Comparison of ENCODE assay signal across 8 cellular contexts in genomic region chr1:184075040-184076029, GRCh38. TPM values are rescaled to one million over a fixed set of nuclear protein-coding genes. Genes with fewer than 3 reads are reported as not detected.
DNase-seq lines count a peak whose midpoint lies in the region; ATAC-seq and TF ChIP-seq lines count a peak whose summit lies in the region.

No MANE protein-coding gene starts in this region.

- H3K9me3 ChIP-seq in adipocyte (ENCODE audit: control insufficient read depth, low read length) (no peaks in the 10 kb centered on the region), left ventricle myocardium inferior (replicated peaks) (peaks cover 4% of the 10 kb centered on the region), skeletal muscle tissue (ENCODE audit: control insufficient read depth in 3 of 3, low read length in 3 of 3) (no peaks in the 10 kb centered on the region)

- peak; percentile 85 for TF ChIP-seq CTCF in left ventricle myocardium inferior (IDR thresholded peaks at IDR 0.05; ENCODE audit: borderline replicate concordance)

- H3K9ac ChIP-seq in adipocyte (ENCODE audit: low read length): peak overlapping the region; percentile 64
- peak overlapping the region in 2 of 3 donors; percentile 4 to 20 for H3K9ac ChIP-seq in skeletal muscle tissue (ENCODE audit: low read depth in 1 of 3, low read length in 3 of 3)

- DNase-seq in DMS 273 (lab: John Stamatoyannopoulos, UW; ENCODE audit: unreplicated experiment): peak; percentile 83
- DNase-seq in H7: peak; percentile 13
- peak; percentile 33 for DNase-seq in NCI-H2196 (lab: John Stamatoyannopoulos, UW; ENCODE audit: unreplicated experiment)
- DNase-seq in adipocyte (ENCODE audit: low read depth): peak; percentile 88
- DNase-seq in left ventricle myocardium inferior: no peak

- H3K27ac ChIP-seq in left ventricle myocardium inferior (replicated peaks) (peak overlapping the region; percentile 73), skeletal muscle tissue (ENCODE audit: low read depth, low read length) (peak overlapping the region; percentile 42)

- no peak overlapping the region for H3K4me3 ChIP-seq in H7 (ENCODE audit: insufficient read depth, low read depth, low read length)
- H3K4me3 ChIP-seq in adipocyte (ENCODE audit: low read length): no peak overlapping the region
- no peak overlapping the region for H3K4me3 ChIP-seq in left ventricle myocardium inferior
- no peak overlapping the region for H3K4me3 ChIP-seq in skeletal muscle tissue (ENCODE audit: low read length in 3 of 3)

- intact Hi-C loops in left ventricle myocardium inferior (cut with micrococcal nuclease): loop anchor here (5.0 to 10.0 kb wide), 2 partner anchors 147 to 619 kb away; no protein-coding TSS in a partner anchor

- no peaks in the 10 kb centered on the region for H3K27me3 ChIP-seq in H7 (ENCODE audit: control insufficient read depth, insufficient read depth, low read length)
- H3K27me3 ChIP-seq in adipocyte (replicated peaks; ENCODE audit: control insufficient read depth, insufficient read depth, low read length): no peaks in the 10 kb centered on the region
- no peaks in the 10 kb centered on the region for H3K27me3 ChIP-seq in left ventricle myocardium inferior (ENCODE audit: low read depth)
- no peaks in the 10 kb centered on the region for H3K27me3 ChIP-seq in skeletal muscle tissue (ENCODE audit: control insufficient read depth in 3 of 3, insufficient read depth in 3 of 3, low read length in 3 of 3)

- peaks cover 10% of the 10 kb centered on the region for H3K4me1 ChIP-seq in adipocyte (ENCODE audit: control insufficient read depth, insufficient read depth, low read length)
- peaks cover 29% of the 10 kb centered on the region for H3K4me1 ChIP-seq in left ventricle myocardium inferior
- no peaks in the 10 kb centered on the region for H3K4me1 ChIP-seq in skeletal muscle tissue (ENCODE audit: control insufficient read depth in 3 of 3, insufficient read depth in 3 of 3, low read length in 3 of 3)

- H3K36me3 ChIP-seq in H7 (replicated peaks; ENCODE audit: control insufficient read depth, insufficient read depth, low read length) (peaks cover 1% of the 10 kb centered on the region; the same call in 1 of the 2 replicates), adipocyte (ENCODE audit: control insufficient read depth, insufficient read depth, low read length, severe bottlenecking) (peaks cover 10% of the 10 kb centered on the region), left ventricle myocardium inferior (peaks cover 14% of the 10 kb centered on the region), skeletal muscle tissue (ENCODE audit: control insufficient read depth in 3 of 3, insufficient read depth in 3 of 3, low read length in 3 of 3) (peaks cover 0 to 8% (median 0%) of the 10 kb centered on the region in 3 donors)

- no peak for ATAC-seq in GM19351 (IDR thresholded peaks at IDR 0.05; ENCODE audit: unreplicated experiment)
- no peak for ATAC-seq in GM21737 (IDR thresholded peaks at IDR 0.05; ENCODE audit: unreplicated experiment)

RNA-seq across cellular contexts. Expression of gene TSEN15, which starts 23.8 kb away (rescaled TPM):
- total RNA-seq in H7 (2014; rRNA removed; shearing (Covaris generic)): 36.0 and 38.5 TPM in 2 replicates
- total RNA-seq in left ventricle myocardium inferior (29.4 TPM), skeletal muscle tissue (19.3 TPM)

RNA-seq across cellular contexts. Expression of gene COLGALT2, which starts 37.8 kb away (rescaled TPM):
- 0.37 and 0.76 TPM in 2 replicates for total RNA-seq in H7 (2014; rRNA removed; shearing (Covaris generic))
- total RNA-seq in left ventricle myocardium inferior (4.3 TPM), skeletal muscle tissue (5.7 TPM)
